In the genomic region with DNA sequence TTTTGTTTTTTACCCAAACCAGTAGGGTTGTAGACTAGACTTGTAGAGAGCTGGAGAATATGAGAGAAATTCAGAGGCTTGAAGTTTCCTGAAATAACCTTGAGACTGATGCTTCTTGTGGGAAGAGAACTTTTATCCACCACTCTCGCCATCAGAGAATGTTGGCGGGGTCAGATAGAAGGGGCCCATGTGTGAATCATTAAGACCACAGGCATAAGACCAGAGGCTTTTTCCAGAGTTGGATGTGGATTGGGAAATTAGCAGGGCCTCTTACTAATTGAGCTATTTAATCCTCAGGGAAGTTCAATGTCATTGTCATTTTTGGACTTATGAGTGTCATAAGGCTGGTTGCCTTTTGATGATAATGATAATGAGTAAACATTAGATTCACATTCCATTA, we compare ENCODE assay signal across 21 cellular contexts.
DNase-seq lines count a peak whose midpoint lies in the region; ATAC-seq and TF ChIP-seq lines count a peak whose summit lies in the region.
"Had no signal": no experiment of that assay in that cellular context is flagged by ENCODE, and none has a peak within 500 bp of the region (broad histone marks: within the 10 kb centered on the region; RNA-seq: fewer than 3 reads in every experiment).

No MANE protein-coding gene starts in this region.

- ATAC-seq in stimulated activated naive CD8-positive, alpha-beta T cell treated with anti-CD3 and anti-CD28 coated beads, Interleukin-15, amount 100 ng/mL, for 72 hours = no peak
- ATAC-seq: GM12878, GM23338, HCT116 had no signal

- H3K4me2 ChIP-seq in mesenchymal stem cell (ENCODE audit: low read length, poor library complexity, severe bottlenecking) (no peak overlapping the region), neural progenitor cell (no peak overlapping the region), neuronal stem cell (ENCODE audit: insufficient read depth, low read length, poor library complexity, severe bottlenecking) (no peak overlapping the region)
- H3K4me2 ChIP-seq: BLaER1 treated with 17β-estradiol and CSF1 and Interleukin-3, amounts not matched to agents 10 nM and 100 nM; GM23338 had no signal

- no peaks in the 10 kb centered on the region for H3K36me3 ChIP-seq in mesenchymal stem cell (ENCODE audit: control insufficient read depth in 1 of 2, insufficient read depth in 2 of 2, low read depth in 1 of 2, low read length in 2 of 2)
- H3K36me3 ChIP-seq in neural progenitor cell = no peaks in the 10 kb centered on the region
- H3K36me3 ChIP-seq in neuronal stem cell (replicated peaks in 1 of 2; ENCODE audit: control insufficient read depth in 2 of 2, insufficient read depth in 2 of 2, low read length in 2 of 2) = no peaks in the 10 kb centered on the region
- H3K36me3 ChIP-seq: BLaER1 treated with 17β-estradiol and CSF1 and Interleukin-3, amounts not matched to agents 10 nM and 100 nM had no signal

- no peak overlapping the region for H2BK5ac ChIP-seq in mesenchymal stem cell (ENCODE audit: low read depth, low read length, poor library complexity, severe bottlenecking)
- no peak overlapping the region for H2BK5ac ChIP-seq in neuronal stem cell (ENCODE audit: low read length)

- H4K8ac ChIP-seq in mesenchymal stem cell (ENCODE audit: low read length) (no peak overlapping the region), neuronal stem cell (ENCODE audit: low read depth, low read length) (no peak overlapping the region)

- H3K4me3 ChIP-seq in mesenchymal stem cell (ENCODE audit: insufficient read depth in 1 of 2, low read depth in 1 of 2, low read length in 2 of 2) (no peak overlapping the region), neural progenitor cell (no peak overlapping the region), neuronal stem cell (ENCODE audit: low read length in 2 of 2) (no peak overlapping the region)
- H3K4me3 ChIP-seq: BLaER1 treated with 17β-estradiol and CSF1 and Interleukin-3, amounts not matched to agents 10 nM and 100 nM; GM12878; GM23338 had no signal

- H3K4ac ChIP-seq in mesenchymal stem cell (ENCODE audit: low read depth in 1 of 2, low read length in 2 of 2) (no peak overlapping the region), neuronal stem cell (ENCODE audit: low read length) (no peak overlapping the region)

- peaks cover 20% of the 10 kb centered on the region for H3K4me1 Mint-ChIP-seq in neural progenitor cell
- no peaks in the 10 kb centered on the region for H3K4me1 Mint-ChIP-seq in stimulated activated naive CD8-positive, alpha-beta T cell treated with anti-CD3 and anti-CD28 coated beads, Interleukin-15, amount 100 ng/mL, for 72 hours
- H3K4me1 Mint-ChIP-seq: B cell; CD4-positive, CD25-positive, alpha-beta regulatory T cell; CD8-positive, alpha-beta memory T cell had no signal

- H2BK120ac ChIP-seq in mesenchymal stem cell (ENCODE audit: low read depth, low read length) (no peak overlapping the region), neuronal stem cell (ENCODE audit: low read depth, low read length) (no peak overlapping the region)

- H3K36me3 Mint-ChIP-seq in neural progenitor cell = no peaks in the 10 kb centered on the region
- H3K36me3 Mint-ChIP-seq: CD4-positive, CD25-positive, alpha-beta regulatory T cell; CD8-positive, alpha-beta memory T cell had no signal

- peak overlapping the region; percentile 21 for H3K27ac Mint-ChIP-seq in neural progenitor cell
- no peak overlapping the region for H3K27ac Mint-ChIP-seq in stimulated activated naive CD8-positive, alpha-beta T cell treated with anti-CD3 and anti-CD28 coated beads, Interleukin-15, amount 100 ng/mL, for 72 hours
- H3K27ac Mint-ChIP-seq: B cell; CD4-positive, CD25-positive, alpha-beta regulatory T cell; CD8-positive, alpha-beta memory T cell; GM23338; HFFc6 had no signal

- H3K27me3 ChIP-seq in mesenchymal stem cell (ENCODE audit: control insufficient read depth in 1 of 2, insufficient read depth in 1 of 2, low read length in 2 of 2) = no peaks in the 10 kb centered on the region
- no peaks in the 10 kb centered on the region for H3K27me3 ChIP-seq in neural progenitor cell
- no peaks in the 10 kb centered on the region for H3K27me3 ChIP-seq in neuronal stem cell (ENCODE audit: control insufficient read depth in 3 of 3, insufficient read depth in 3 of 3, low read depth in 1 of 3, low read length in 3 of 3)
- H3K27me3 ChIP-seq: BLaER1 treated with 17β-estradiol and CSF1 and Interleukin-3, amounts not matched to agents 10 nM and 100 nM had no signal

- no peaks in the 10 kb centered on the region for H3K79me1 ChIP-seq in mesenchymal stem cell (replicated peaks; ENCODE audit: low read length, poor library complexity, severe bottlenecking)
- H3K79me1 ChIP-seq in neuronal stem cell (ENCODE audit: low read depth, low read length) = no peaks in the 10 kb centered on the region

- H3F3A ChIP-seq in neural progenitor cell (ENCODE audit: low read depth) = no peaks in the 10 kb centered on the region

- H2AK5ac ChIP-seq in mesenchymal stem cell (ENCODE audit: low read length, severe bottlenecking) (no peak overlapping the region), neuronal stem cell (ENCODE audit: low read depth, low read length) (no peak overlapping the region)

- DNase-seq in amniotic epithelial cell (ENCODE audit: low read depth) (peak; percentile 3), mesenchymal stem cell (peak; percentile 1), neural progenitor cell (ENCODE audit: low spot score) (no peak), C1 segment of cervical spinal cord (lab: John Stamatoyannopoulos, UW) (no peak), neuronal stem cell (ENCODE audit: low spot score) (no peak)
- DNase-seq in stimulated activated naive CD8-positive, alpha-beta T cell treated with anti-CD3 and anti-CD28 coated beads, Interleukin-15, amount 100 ng/mL, for 72 hours = no peak
- DNase-seq: CD4-positive, CD25-positive, alpha-beta regulatory T cell; CD8-positive, alpha-beta memory T cell; COR-L47; DMS 273 treated with DMSO at 0.1 percent for 48 hours; DMS53; DND-41; EL; HFFc6; IMR-90 had no signal

- 96% methylated on average over 2 of the region's 2 CpGs for WGBS in mesenchymal stem cell
- WGBS in neuronal stem cell (ENCODE audit: extremely low coverage in 2 of 2, insufficient read length in 2 of 2, insufficient replicate concordance in 1 of 2), 2 donors = no CpG with 5 or more reads among the region's 2 CpGs

- H3K27me3 Mint-ChIP-seq in neural progenitor cell (ENCODE audit: insufficient read depth, low read depth) = peaks cover 3% of the 10 kb centered on the region
- H3K27me3 Mint-ChIP-seq in stimulated activated naive CD8-positive, alpha-beta T cell treated with anti-CD3 and anti-CD28 coated beads, Interleukin-15, amount 100 ng/mL, for 72 hours = no peaks in the 10 kb centered on the region
- H3K27me3 Mint-ChIP-seq: B cell; CD4-positive, CD25-positive, alpha-beta regulatory T cell; CD8-positive, alpha-beta memory T cell had no signal

- no peak overlapping the region for H3K9ac ChIP-seq in mesenchymal stem cell (ENCODE audit: low read length)
- no peak overlapping the region for H3K9ac ChIP-seq in neural progenitor cell
- H3K9ac ChIP-seq in neuronal stem cell (ENCODE audit: low read depth, low read length, poor library complexity) = no peak overlapping the region
- H3K9ac ChIP-seq: BLaER1 treated with 17β-estradiol and CSF1 and Interleukin-3, amounts not matched to agents 10 nM and 100 nM had no signal

- TF ChIP-seq CTCF in neural progenitor cell (IDR thresholded peaks at IDR 0.05) = no peak

- H3K27ac ChIP-seq in mesenchymal stem cell (ENCODE audit: low read length, poor library complexity, severe bottlenecking) (no peak overlapping the region), neural progenitor cell (no peak overlapping the region), neuronal stem cell (replicated peaks; ENCODE audit: low read length) (no peak overlapping the region)
- H3K27ac ChIP-seq: BLaER1 treated with 17β-estradiol and CSF1 and Interleukin-3, amounts not matched to agents 10 nM and 100 nM; HL-60 had no signal

- H3K4me1 ChIP-seq in mesenchymal stem cell (ENCODE audit: control insufficient read depth, insufficient read depth, low read depth, low read length) = no peaks in the 10 kb centered on the region
- H3K4me1 ChIP-seq in neural progenitor cell = peaks cover 7% of the 10 kb centered on the region
- H3K4me1 ChIP-seq in neuronal stem cell (ENCODE audit: control insufficient read depth in 2 of 2, insufficient read depth in 1 of 2, low read depth in 1 of 2, low read length in 2 of 2) = peaks cover 0 to 9% of the 10 kb centered on the region in 2 donors
- H3K4me1 ChIP-seq: BLaER1 treated with 17β-estradiol and CSF1 and Interleukin-3, amounts not matched to agents 10 nM and 100 nM had no signal

- no peak overlapping the region for H4K91ac ChIP-seq in mesenchymal stem cell (ENCODE audit: low read length)
- H4K91ac ChIP-seq in neuronal stem cell (ENCODE audit: low read depth, low read length, poor library complexity) = no peak overlapping the region

- no peak overlapping the region for H2AFZ ChIP-seq in mesenchymal stem cell (ENCODE audit: low read depth, low read length)
- H2AFZ ChIP-seq in neural progenitor cell (replicated peaks) = no peak overlapping the region
- H2AFZ ChIP-seq in neuronal stem cell (ENCODE audit: low read length) = no peak overlapping the region
- H2AFZ ChIP-seq: GM23338 had no signal

- no peaks in the 10 kb centered on the region for H3K9me3 Mint-ChIP-seq in neural progenitor cell
- no peaks in the 10 kb centered on the region for H3K9me3 Mint-ChIP-seq in stimulated activated naive CD8-positive, alpha-beta T cell treated with anti-CD3 and anti-CD28 coated beads, Interleukin-15, amount 100 ng/mL, for 72 hours
- H3K9me3 Mint-ChIP-seq: GM23338 had no signal

- no peak overlapping the region for H3K4me3 Mint-ChIP-seq in neural progenitor cell
- no peak overlapping the region for H3K4me3 Mint-ChIP-seq in stimulated activated naive CD8-positive, alpha-beta T cell treated with anti-CD3 and anti-CD28 coated beads, Interleukin-15, amount 100 ng/mL, for 72 hours
- H3K4me3 Mint-ChIP-seq: B cell; CD4-positive, CD25-positive, alpha-beta regulatory T cell; CD8-positive, alpha-beta memory T cell; GM23338; HFFc6 had no signal

- H2BK15ac ChIP-seq in mesenchymal stem cell (ENCODE audit: low read depth, poor library complexity, severe bottlenecking) = no peak overlapping the region
- H2BK15ac ChIP-seq in neuronal stem cell (ENCODE audit: low read length) = no peak overlapping the region

- no peak overlapping the region for H3K18ac ChIP-seq in mesenchymal stem cell (ENCODE audit: low read depth in 1 of 2, low read length in 2 of 2)
- no peak overlapping the region for H3K18ac ChIP-seq in neuronal stem cell (ENCODE audit: low read length)

- H3K23ac ChIP-seq in mesenchymal stem cell (ENCODE audit: low read length in 2 of 2) (no peak overlapping the region), neuronal stem cell (ENCODE audit: low read depth, low read length, poor library complexity) (no peak overlapping the region)

- no peak overlapping the region for H2BK12ac ChIP-seq in mesenchymal stem cell (ENCODE audit: low read length in 2 of 2)
- H2BK12ac ChIP-seq in neuronal stem cell (ENCODE audit: low read length) = no peak overlapping the region

- H3K79me2 ChIP-seq in neural progenitor cell (ENCODE audit: low read depth) = no peaks in the 10 kb centered on the region

- H3K14ac ChIP-seq in mesenchymal stem cell (ENCODE audit: low read length in 2 of 2) (no peak overlapping the region), neuronal stem cell (ENCODE audit: low read length) (no peak overlapping the region)

- no peaks in the 10 kb centered on the region for H3K9me3 ChIP-seq in mesenchymal stem cell (ENCODE audit: control insufficient read depth, low read length)
- no peaks in the 10 kb centered on the region for H3K9me3 ChIP-seq in neural progenitor cell (ENCODE audit: low read depth)
- no peaks in the 10 kb centered on the region for H3K9me3 ChIP-seq in neuronal stem cell (replicated peaks in 1 of 2; ENCODE audit: control insufficient read depth in 2 of 2, insufficient read depth in 1 of 2, low read depth in 1 of 2, low read length in 2 of 2)
- H3K9me3 ChIP-seq: BLaER1 treated with 17β-estradiol and CSF1 and Interleukin-3, amounts not matched to agents 10 nM and 100 nM had no signal

- H4K20me1 ChIP-seq in neural progenitor cell (ENCODE audit: low read depth) = no peaks in the 10 kb centered on the region
- H4K20me1 ChIP-seq: BLaER1 treated with 17β-estradiol and CSF1 and Interleukin-3, amounts not matched to agents 10 nM and 100 nM had no signal

Comparison
In these comparisons a context has a peak if more than half of its experiments do, and no peak if none do; other contexts are left out.
1. DNase-seq: peak in amniotic epithelial cell (single experiment) and mesenchymal stem cell (single experiment); none in neural progenitor cell (single experiment), C1 segment of cervical spinal cord (0 of 14), stimulated activated naive CD8-positive, alpha-beta T cell treated with anti-CD3 and anti-CD28 coated beads, Interleukin-15, amount 100 ng/mL, for 72 hours (0 of 2) and neuronal stem cell (single experiment).